ENCODE assay signal across 1 cellular context in the genomic region with DNA sequence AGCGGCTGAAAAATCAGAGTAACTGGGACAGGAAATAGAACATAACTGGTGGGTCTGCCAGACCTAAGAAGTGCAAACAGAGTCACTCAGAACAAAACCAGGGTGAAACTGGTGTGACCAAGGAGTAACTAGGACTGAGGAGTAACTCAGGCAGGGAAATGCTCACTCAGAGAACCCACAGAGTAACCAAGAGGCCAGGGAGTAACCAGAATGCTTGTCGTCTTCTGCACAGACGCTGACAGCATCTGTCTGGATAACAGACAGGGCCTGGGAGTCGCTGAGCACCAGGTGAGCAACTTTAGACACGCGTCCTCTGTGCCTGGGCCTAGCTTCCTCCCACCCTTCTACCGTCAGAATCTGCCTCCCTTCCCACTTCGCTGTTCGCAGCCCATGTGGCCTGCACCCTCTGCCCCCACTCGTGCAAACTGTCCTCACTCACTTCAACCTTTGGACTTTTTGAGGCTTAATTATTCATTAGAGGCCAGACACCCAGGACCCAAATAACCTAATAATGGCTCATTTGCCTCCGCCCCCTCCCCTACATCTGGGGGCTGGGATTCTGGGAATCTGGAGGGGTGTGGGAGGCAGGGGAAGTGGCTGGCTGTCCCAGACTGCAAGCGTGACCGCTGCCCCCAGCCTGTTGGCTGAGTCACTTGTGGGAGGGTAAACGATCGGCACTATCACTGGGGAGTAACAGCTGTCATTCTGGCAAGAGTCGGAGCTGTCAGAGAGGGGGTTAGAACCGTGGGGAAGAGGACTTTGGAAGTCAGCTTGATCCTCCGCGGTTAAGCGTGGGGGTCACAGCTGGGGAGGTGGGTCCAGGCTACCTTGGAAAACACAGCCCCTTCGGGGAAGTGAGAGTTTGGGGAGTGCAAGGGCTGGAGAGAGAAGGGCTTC.
TF ChIP-seq lines count a peak whose summit lies in the region.

No MANE protein-coding gene starts in this region.

TF ChIP-seq in HepG2, 621 proteins besides CTCF, POLR2A, EP300 and RAD21 (continues in another document):
- TF ChIP-seq ZMYM4 (CRISPR knock-in tag; IDR thresholded peaks at IDR 0.05) (no peak), NCOA2 (CRISPR knock-in tag; IDR thresholded peaks at IDR 0.05) (no peak), ZFAT (CRISPR knock-in tag; conservative IDR thresholded peaks at IDR 0.05) (no peak), MYC (CRISPR knock-in tag; IDR thresholded peaks at IDR 0.05; ENCODE audit: borderline replicate concordance) (peak; percentile 15; the same call in 1 of the 2 replicates), RXRB (CRISPR knock-in tag; IDR thresholded peaks at IDR 0.05; ENCODE audit: borderline replicate concordance) (no peak), TFAP4 (IDR thresholded peaks at IDR 0.05; ENCODE audit: borderline replicate concordance, low read depth) (peak; percentile 73; the same call in 1 of the 2 replicates), REPIN1 (CRISPR knock-in tag; IDR thresholded peaks at IDR 0.05; ENCODE audit: borderline replicate concordance, low read depth) (no peak), PHF20 (CRISPR knock-in tag; IDR thresholded peaks at IDR 0.05) (no peak), ZSCAN12 (CRISPR knock-in tag; IDR thresholded peaks at IDR 0.05) (no peak), ZNF17 (CRISPR knock-in tag; IDR thresholded peaks at IDR 0.05) (no peak), NCOR1 (IDR thresholded peaks at IDR 0.05; ENCODE audit: borderline replicate concordance, low read length) (no peak), FOXA1 (IDR thresholded peaks at IDR 0.05) (no peak), FOXA1 (CRISPR knock-in tag; IDR thresholded peaks at IDR 0.05) (no peak), ZNF674 (CRISPR knock-in tag; IDR thresholded peaks at IDR 0.05; ENCODE audit: low read depth) (no peak), GATAD2A (CRISPR knock-in tag; IDR thresholded peaks at IDR 0.05) (0 out of 2 replicates have a peak, but pooled peaks have one; percentile 26), RFX1 (IDR thresholded peaks at IDR 0.05) (no peak), ZNF749 (CRISPR knock-in tag; IDR thresholded peaks at IDR 0.05; ENCODE audit: borderline replicate concordance) (peak; percentile 2; the same call in 1 of the 2 replicates), ZNF446 (CRISPR knock-in tag; IDR thresholded peaks at IDR 0.05) (no peak), GLI4 (CRISPR knock-in tag; IDR thresholded peaks at IDR 0.05; ENCODE audit: borderline replicate concordance) (0 out of 2 replicates have a peak, but pooled peaks have one; percentile 13), ZNF816 (CRISPR knock-in tag; IDR thresholded peaks at IDR 0.05; ENCODE audit: borderline replicate concordance) (peak; percentile 55; the same call in 1 of the 2 replicates), ZNF784 (CRISPR knock-in tag; IDR thresholded peaks at IDR 0.05; ENCODE audit: borderline replicate concordance) (no peak), KLF11 (CRISPR knock-in tag; IDR thresholded peaks at IDR 0.05) (no peak), SMAD9 (CRISPR knock-in tag; IDR thresholded peaks at IDR 0.05) (no peak), ZNF383 (CRISPR knock-in tag; IDR thresholded peaks at IDR 0.05; ENCODE audit: borderline replicate concordance) (no peak), ZSCAN29 (CRISPR knock-in tag; conservative IDR thresholded peaks at IDR 0.05) (0 out of 2 replicates have a peak, but pooled peaks have one; percentile 35), JUN (CRISPR knock-in tag; IDR thresholded peaks at IDR 0.05) (no peak), RCOR2 (CRISPR knock-in tag; IDR thresholded peaks at IDR 0.05) (no peak), ZNF605 (CRISPR knock-in tag; IDR thresholded peaks at IDR 0.05) (peak; percentile 54; the same call in 1 of the 2 replicates), ZBTB38 (CRISPR knock-in tag; IDR thresholded peaks at IDR 0.05) (no peak), FLYWCH1 (CRISPR knock-in tag; IDR thresholded peaks at IDR 0.05) (no peak), ZC3H13 (CRISPR knock-in tag; IDR thresholded peaks at IDR 0.05) (no peak), ZBTB14 (CRISPR knock-in tag; IDR thresholded peaks at IDR 0.05) (no peak), IKZF4 (CRISPR knock-in tag; IDR thresholded peaks at IDR 0.05; ENCODE audit: borderline replicate concordance, low read depth, not compliant biosample characterization) (no peak), ZFP36 (IDR thresholded peaks at IDR 0.05; ENCODE audit: borderline replicate concordance, low read depth, low read length, partially characterized antibody) (no peak), BORCS8-MEF2B (CRISPR knock-in tag; IDR thresholded peaks at IDR 0.05) (peak; percentile 53; the same call in 1 of the 2 replicates)
- TF ChIP-seq, protein P1, sequence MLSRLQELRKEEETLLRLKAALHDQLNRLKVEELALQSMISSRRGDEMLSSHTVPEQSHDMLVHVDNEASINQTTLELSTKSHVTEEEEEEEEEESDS (CRISPR knock-in tag; IDR thresholded peaks at IDR 0.05; ENCODE audit: borderline replicate concordance): no peak
- TF ChIP-seq, protein P2, sequence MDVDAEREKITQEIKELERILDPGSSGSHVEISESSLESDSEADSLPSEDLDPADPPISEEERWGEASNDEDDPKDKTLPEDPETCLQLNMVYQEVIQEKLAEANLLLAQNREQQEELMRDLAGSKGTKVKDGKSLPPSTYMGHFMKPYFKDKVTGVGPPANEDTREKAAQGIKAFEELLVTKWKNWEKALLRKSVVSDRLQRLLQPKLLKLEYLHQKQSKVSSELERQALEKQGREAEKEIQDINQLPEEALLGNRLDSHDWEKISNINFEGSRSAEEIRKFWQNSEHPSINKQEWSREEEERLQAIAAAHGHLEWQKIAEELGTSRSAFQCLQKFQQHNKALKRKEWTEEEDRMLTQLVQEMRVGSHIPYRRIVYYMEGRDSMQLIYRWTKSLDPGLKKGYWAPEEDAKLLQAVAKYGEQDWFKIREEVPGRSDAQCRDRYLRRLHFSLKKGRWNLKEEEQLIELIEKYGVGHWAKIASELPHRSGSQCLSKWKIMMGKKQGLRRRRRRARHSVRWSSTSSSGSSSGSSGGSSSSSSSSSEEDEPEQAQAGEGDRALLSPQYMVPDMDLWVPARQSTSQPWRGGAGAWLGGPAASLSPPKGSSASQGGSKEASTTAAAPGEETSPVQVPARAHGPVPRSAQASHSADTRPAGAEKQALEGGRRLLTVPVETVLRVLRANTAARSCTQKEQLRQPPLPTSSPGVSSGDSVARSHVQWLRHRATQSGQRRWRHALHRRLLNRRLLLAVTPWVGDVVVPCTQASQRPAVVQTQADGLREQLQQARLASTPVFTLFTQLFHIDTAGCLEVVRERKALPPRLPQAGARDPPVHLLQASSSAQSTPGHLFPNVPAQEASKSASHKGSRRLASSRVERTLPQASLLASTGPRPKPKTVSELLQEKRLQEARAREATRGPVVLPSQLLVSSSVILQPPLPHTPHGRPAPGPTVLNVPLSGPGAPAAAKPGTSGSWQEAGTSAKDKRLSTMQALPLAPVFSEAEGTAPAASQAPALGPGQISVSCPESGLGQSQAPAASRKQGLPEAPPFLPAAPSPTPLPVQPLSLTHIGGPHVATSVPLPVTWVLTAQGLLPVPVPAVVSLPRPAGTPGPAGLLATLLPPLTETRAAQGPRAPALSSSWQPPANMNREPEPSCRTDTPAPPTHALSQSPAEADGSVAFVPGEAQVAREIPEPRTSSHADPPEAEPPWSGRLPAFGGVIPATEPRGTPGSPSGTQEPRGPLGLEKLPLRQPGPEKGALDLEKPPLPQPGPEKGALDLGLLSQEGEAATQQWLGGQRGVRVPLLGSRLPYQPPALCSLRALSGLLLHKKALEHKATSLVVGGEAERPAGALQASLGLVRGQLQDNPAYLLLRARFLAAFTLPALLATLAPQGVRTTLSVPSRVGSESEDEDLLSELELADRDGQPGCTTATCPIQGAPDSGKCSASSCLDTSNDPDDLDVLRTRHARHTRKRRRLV (CRISPR knock-in tag; IDR thresholded peaks at IDR 0.05): no peak
- TF ChIP-seq, protein P3, sequence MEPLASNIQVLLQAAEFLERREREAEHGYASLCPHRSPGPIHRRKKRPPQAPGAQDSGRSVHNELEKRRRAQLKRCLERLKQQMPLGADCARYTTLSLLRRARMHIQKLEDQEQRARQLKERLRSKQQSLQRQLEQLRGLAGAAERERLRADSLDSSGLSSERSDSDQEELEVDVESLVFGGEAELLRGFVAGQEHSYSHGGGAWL (CRISPR knock-in tag; IDR thresholded peaks at IDR 0.05): no peak
- TF ChIP-seq, protein P4, sequence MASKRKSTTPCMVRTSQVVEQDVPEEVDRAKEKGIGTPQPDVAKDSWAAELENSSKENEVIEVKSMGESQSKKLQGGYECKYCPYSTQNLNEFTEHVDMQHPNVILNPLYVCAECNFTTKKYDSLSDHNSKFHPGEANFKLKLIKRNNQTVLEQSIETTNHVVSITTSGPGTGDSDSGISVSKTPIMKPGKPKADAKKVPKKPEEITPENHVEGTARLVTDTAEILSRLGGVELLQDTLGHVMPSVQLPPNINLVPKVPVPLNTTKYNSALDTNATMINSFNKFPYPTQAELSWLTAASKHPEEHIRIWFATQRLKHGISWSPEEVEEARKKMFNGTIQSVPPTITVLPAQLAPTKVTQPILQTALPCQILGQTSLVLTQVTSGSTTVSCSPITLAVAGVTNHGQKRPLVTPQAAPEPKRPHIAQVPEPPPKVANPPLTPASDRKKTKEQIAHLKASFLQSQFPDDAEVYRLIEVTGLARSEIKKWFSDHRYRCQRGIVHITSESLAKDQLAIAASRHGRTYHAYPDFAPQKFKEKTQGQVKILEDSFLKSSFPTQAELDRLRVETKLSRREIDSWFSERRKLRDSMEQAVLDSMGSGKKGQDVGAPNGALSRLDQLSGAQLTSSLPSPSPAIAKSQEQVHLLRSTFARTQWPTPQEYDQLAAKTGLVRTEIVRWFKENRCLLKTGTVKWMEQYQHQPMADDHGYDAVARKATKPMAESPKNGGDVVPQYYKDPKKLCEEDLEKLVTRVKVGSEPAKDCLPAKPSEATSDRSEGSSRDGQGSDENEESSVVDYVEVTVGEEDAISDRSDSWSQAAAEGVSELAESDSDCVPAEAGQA (IDR thresholded peaks at IDR 0.05; ENCODE audit: low read depth): no peak
- TF ChIP-seq, protein P4 (CRISPR knock-in tag; IDR thresholded peaks at IDR 0.05; ENCODE audit: borderline replicate concordance): no peak
- TF ChIP-seq, protein P5, sequence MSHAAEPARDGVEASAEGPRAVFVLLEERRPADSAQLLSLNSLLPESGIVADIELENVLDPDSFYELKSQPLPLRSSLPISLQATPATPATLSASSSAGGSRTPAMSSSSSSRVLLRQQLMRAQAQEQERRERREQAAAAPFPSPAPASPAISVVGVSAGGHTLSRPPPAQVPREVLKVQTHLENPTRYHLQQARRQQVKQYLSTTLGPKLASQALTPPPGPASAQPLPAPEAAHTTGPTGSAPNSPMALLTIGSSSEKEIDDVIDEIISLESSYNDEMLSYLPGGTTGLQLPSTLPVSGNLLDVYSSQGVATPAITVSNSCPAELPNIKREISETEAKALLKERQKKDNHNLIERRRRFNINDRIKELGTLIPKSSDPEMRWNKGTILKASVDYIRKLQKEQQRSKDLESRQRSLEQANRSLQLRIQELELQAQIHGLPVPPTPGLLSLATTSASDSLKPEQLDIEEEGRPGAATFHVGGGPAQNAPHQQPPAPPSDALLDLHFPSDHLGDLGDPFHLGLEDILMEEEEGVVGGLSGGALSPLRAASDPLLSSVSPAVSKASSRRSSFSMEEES (CRISPR knock-in tag; IDR thresholded peaks at IDR 0.05): 0 out of 2 replicates have a peak, but pooled peaks have one; percentile 19
- TF ChIP-seq, protein P6, sequence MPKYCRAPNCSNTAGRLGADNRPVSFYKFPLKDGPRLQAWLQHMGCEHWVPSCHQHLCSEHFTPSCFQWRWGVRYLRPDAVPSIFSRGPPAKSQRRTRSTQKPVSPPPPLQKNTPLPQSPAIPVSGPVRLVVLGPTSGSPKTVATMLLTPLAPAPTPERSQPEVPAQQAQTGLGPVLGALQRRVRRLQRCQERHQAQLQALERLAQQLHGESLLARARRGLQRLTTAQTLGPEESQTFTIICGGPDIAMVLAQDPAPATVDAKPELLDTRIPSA (CRISPR knock-in tag; IDR thresholded peaks at IDR 0.05; ENCODE audit: borderline replicate concordance): no peak
